ENCODE assay signal across 10 cellular contexts in the genomic region with DNA sequence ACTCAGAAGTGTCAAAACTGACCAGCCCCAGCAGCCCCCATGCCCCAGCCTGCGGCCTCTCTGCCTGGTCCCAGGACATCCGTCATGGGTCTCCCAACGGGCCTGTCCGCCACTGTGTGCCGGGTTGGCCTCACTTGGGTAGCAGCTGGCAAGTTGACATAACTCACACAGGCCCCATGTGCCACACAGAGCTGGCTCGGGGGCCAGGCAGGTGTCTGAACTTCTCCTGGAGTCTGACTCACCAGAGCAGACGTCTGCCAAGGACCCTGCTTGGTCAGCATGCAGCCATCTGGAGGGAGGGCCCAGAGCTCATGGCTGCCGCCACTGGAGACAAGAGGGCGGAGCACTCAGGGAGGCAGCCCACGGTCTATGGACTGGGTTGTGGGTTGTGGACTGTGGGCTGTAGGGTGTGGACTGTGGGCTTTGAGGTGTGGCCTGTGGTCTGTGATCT. TPM values are rescaled to one million over a fixed set of nuclear protein-coding genes. Genes with fewer than 3 reads are reported as not detected.
A peak's percentile ranks its signal among the peaks of the same experiment; 100 is the strongest.
DNase-seq lines count a peak whose midpoint lies in the region; ATAC-seq and TF ChIP-seq lines count a peak whose summit lies in the region.
"Had no signal": no experiment of that assay in that cellular context is flagged by ENCODE, and none has a peak within 500 bp of the region (broad histone marks: within the 10 kb centered on the region; RNA-seq: fewer than 3 reads in every experiment).

No MANE protein-coding gene starts in this region.

- H3K36me3 ChIP-seq in CD4-positive, alpha-beta memory T cell (ENCODE audit: insufficient read depth, low read length): no peaks in the 10 kb centered on the region
- H3K36me3 ChIP-seq in body of pancreas (replicated peaks in 1 of 2; ENCODE audit: insufficient read depth in 1 of 2, low read depth in 2 of 2): no peaks in the 10 kb centered on the region

- H3K4me1 ChIP-seq in CD4-positive, alpha-beta memory T cell (ENCODE audit: insufficient read depth, low read length): peaks cover 17% of the 10 kb centered on the region
- H3K4me1 ChIP-seq in body of pancreas: peaks cover 10% of the 10 kb centered on the region

- CTCF ChIA-PET in CD4-positive, alpha-beta memory T cell (lab: Charles Lee; ENCODE audit: partially characterized antibody): no interaction called here

- H3K4me3 Mint-ChIP-seq in CD4-positive, alpha-beta memory T cell: peak overlapping the region in 7 of 8 donors; percentile 49 to 73 (median 68)
- no peak overlapping the region for H3K4me3 Mint-ChIP-seq in HFFc6
- H3K4me3 Mint-ChIP-seq in progenitor cell of endocrine pancreas (ENCODE audit: low read depth): no peak overlapping the region

- 62 to 81% methylated on average over 5 to 10 of the region's 10 CpGs for WGBS in body of pancreas, 2 donors

- H3K9me3 Mint-ChIP-seq in CD4-positive, alpha-beta memory T cell: peaks cover 0 to 12% (median 0%) of the 10 kb centered on the region in 8 donors
- H3K9me3 Mint-ChIP-seq in HFFc6: no peaks in the 10 kb centered on the region
- H3K9me3 Mint-ChIP-seq in progenitor cell of endocrine pancreas (ENCODE audit: low read depth): no peaks in the 10 kb centered on the region

- peak overlapping the region; percentile 25 for H3K27ac ChIP-seq in CD4-positive, alpha-beta memory T cell (ENCODE audit: low read depth, low read length)
- H3K27ac ChIP-seq in body of pancreas: peak overlapping the region in 2 of 4 donors; percentile 48 to 56

- intact Hi-C loops in CD4-positive, alpha-beta memory T cell (cut with micrococcal nuclease): no loop called here
- intact Hi-C loops in body of pancreas (cut with DNase I): no loop called here

- H3K4me3 ChIP-seq in CD4-positive, alpha-beta memory T cell (ENCODE audit: low read length in 2 of 2): peak overlapping the region in 1 of 2 donors; percentile 42
- H3K4me3 ChIP-seq in body of pancreas: no peak overlapping the region

- DNase-seq in CD4-positive, alpha-beta memory T cell: no peak
- DNase-seq in HFFc6: peak; percentile 27
- peak; percentile 24 to 71 (median 33) for DNase-seq in body of pancreas
- peak; percentile 89 for DNase-seq in myocyte (ENCODE audit: low read depth)
- DNase-seq in DMS79 (lab: John Stamatoyannopoulos, UW): no peak
- DNase-seq in progenitor cell of endocrine pancreas (ENCODE audit: low spot score, unreplicated experiment): no peak
- DNase-seq in SKM-1 treated with dmso at 0.1 percent for 144 hours (lab: John Stamatoyannopoulos, UW; ENCODE audit: unreplicated experiment): no peak
- no peak for DNase-seq in stimulated activated CD4-positive, alpha-beta T cell treated with anti-CD3 and anti-CD28 coated beads, Interleukin-1b, Interleukin-23, amount 100 ng/mL, for 48 hours
- DNase-seq: NCI-H1694 had no signal

- no peaks in the 10 kb centered on the region for H3K9me3 ChIP-seq in CD4-positive, alpha-beta memory T cell (ENCODE audit: control insufficient read depth in 1 of 2, low read length in 2 of 2)
- no peaks in the 10 kb centered on the region for H3K9me3 ChIP-seq in body of pancreas

- H3K27me3 Mint-ChIP-seq in CD4-positive, alpha-beta memory T cell: peaks cover 1 to 8% of the 10 kb centered on the region in 2 donors
- H3K27me3 Mint-ChIP-seq in HFFc6 (ENCODE audit: insufficient read depth): peaks cover 24% of the 10 kb centered on the region
- H3K27me3 Mint-ChIP-seq in progenitor cell of endocrine pancreas: peaks cover 3% of the 10 kb centered on the region

- H3K27me3 ChIP-seq in CD4-positive, alpha-beta memory T cell (ENCODE audit: insufficient read depth, low read length): no peaks in the 10 kb centered on the region
- H3K27me3 ChIP-seq in body of pancreas: peaks cover 0 to 3% of the 10 kb centered on the region in 2 donors

- ATAC-seq in body of pancreas: no peak

- POLR2A ChIA-PET in CD4-positive, alpha-beta memory T cell (lab: Charles Lee; ENCODE audit: partially characterized antibody): interaction anchor here (1.2 kb wide), 1 partner anchor 14 kb away, joined by 6 read pairs; no protein-coding TSS in a partner anchor

- H3K27ac Mint-ChIP-seq in CD4-positive, alpha-beta memory T cell: peak overlapping the region in 4 of 7 donors; percentile 78 to 90 (median 82)
- H3K27ac Mint-ChIP-seq in HFFc6: no peak overlapping the region
- no peak overlapping the region for H3K27ac Mint-ChIP-seq in progenitor cell of endocrine pancreas

- TF ChIP-seq CTCF in HFFc6 (IDR thresholded peaks at IDR 0.05) (no peak), body of pancreas (IDR thresholded peaks at IDR 0.05) (no peak), progenitor cell of endocrine pancreas (IDR thresholded peaks at IDR 0.05; ENCODE audit: unreplicated experiment) (no peak)

- peaks cover 0 to 15% (median 7%) of the 10 kb centered on the region in 4 donors for H3K4me1 Mint-ChIP-seq in CD4-positive, alpha-beta memory T cell
- H3K4me1 Mint-ChIP-seq in HFFc6 (ENCODE audit: low read depth) (peaks cover 11% of the 10 kb centered on the region), progenitor cell of endocrine pancreas (ENCODE audit: low read depth) (peaks cover 5% of the 10 kb centered on the region)

- H3K36me3 Mint-ChIP-seq in CD4-positive, alpha-beta memory T cell: peaks cover 0 to 3% of the 10 kb centered on the region in 2 donors
- no peaks in the 10 kb centered on the region for H3K36me3 Mint-ChIP-seq in HFFc6 (ENCODE audit: low read depth)
- no peaks in the 10 kb centered on the region for H3K36me3 Mint-ChIP-seq in progenitor cell of endocrine pancreas (ENCODE audit: insufficient read depth)

- TF ChIP-seq POLR2A in body of pancreas (IDR thresholded peaks at IDR 0.05): no peak

RNA-seq across cellular contexts. Expression of a gene that starts 32.0 kb away (rescaled TPM):
- under 1 TPM; 0.90 to 1.00 TPM for total RNA-seq in CD4-positive, alpha-beta memory T cell
- polyA plus RNA-seq in CD4-positive, alpha-beta memory T cell: under 1 TPM in 1 of 2 donors, not detected in 1; 0.07 TPM
- 10 to 100 TPM in 1 of 6 experiments, 1 to 10 TPM in 5; 8.2 to 10.3 (median 9.1) TPM for total RNA-seq in HFFc6 (2021; fragmentation: NEBNext Ultra II Directional; extraction: Animal tissue kit (Norgen Biotek cat#: 25700))
- total RNA-seq in body of pancreas: 1 to 10 TPM; 1.0 to 4.6 TPM
- 0.21 and 3.1 TPM in 2 replicates for total RNA-seq in myocyte
- polyA plus RNA-seq in myocyte (2012): 6.1 TPM
- total RNA-seq in progenitor cell of endocrine pancreas: 0.91 and 1.5 TPM in 2 replicates

RNA-seq across cellular contexts. Expression of a gene that starts 60.0 kb away (rescaled TPM):
- not detected for total RNA-seq in CD4-positive, alpha-beta memory T cell
- not detected for polyA plus RNA-seq in CD4-positive, alpha-beta memory T cell
- not detected for total RNA-seq in HFFc6 (2021; fragmentation: NEBNext Ultra II Directional; extraction: Animal tissue kit (Norgen Biotek cat#: 25700))
- not detected for total RNA-seq in body of pancreas
- total RNA-seq in myocyte: not detected in 2 replicates
- 0.03 TPM for polyA plus RNA-seq in myocyte (2012)
- 0.73 and 1.1 TPM in 2 replicates for total RNA-seq in progenitor cell of endocrine pancreas
- total RNA-seq: fibroblast of villous mesenchyme had no signal

Comparison
In these comparisons a context has a peak if more than half of its experiments do, and no peak if none do; other contexts are left out.
1. DNase-seq: peak in HFFc6 (single experiment), body of pancreas (4 of 4) and myocyte (single experiment); none in CD4-positive, alpha-beta memory T cell (0 of 5), DMS79 (single experiment), progenitor cell of endocrine pancreas (single experiment), SKM-1 treated with dmso at 0.1 percent for 144 hours (single experiment) and stimulated activated CD4-positive, alpha-beta T cell treated with anti-CD3 and anti-CD28 coated beads, Interleukin-1b, Interleukin-23, amount 100 ng/mL, for 48 hours (single experiment).
2. H3K27ac Mint-ChIP-seq: peak in CD4-positive, alpha-beta memory T cell (4 of 7); none in HFFc6 (single experiment) and progenitor cell of endocrine pancreas (single experiment).
3. H3K4me3 Mint-ChIP-seq: peak in CD4-positive, alpha-beta memory T cell (7 of 8); none in HFFc6 (single experiment) and progenitor cell of endocrine pancreas (single experiment).